Comparison of ENCODE assay signal across 9 cellular contexts in genomic region chr3:114384558-114384903, GRCh38.
DNase-seq lines count a peak whose midpoint lies in the region; ATAC-seq, FAIRE-seq and TF ChIP-seq lines count a peak whose summit lies in the region.
"Had no signal": no experiment of that assay in that cellular context is flagged by ENCODE, and none has a peak within 500 bp of the region (broad histone marks: within the 10 kb centered on the region; RNA-seq: fewer than 3 reads in every experiment).

No MANE protein-coding gene starts in this region.

- no peak overlapping the region for H2AFZ ChIP-seq in HCT116 (ENCODE audit: low read depth, low read length, poor library complexity, severe bottlenecking)

- no peaks in the 10 kb centered on the region for H3K9me2 ChIP-seq in HCT116 (ENCODE audit: insufficient read depth)

- RAD21 ChIA-PET in HCT116 (lab: Charles Lee; ENCODE audit: low non-redundant PET in 1 of 2, low total read pairs in 2 of 2, uncharacterized antibody in 2 of 2, unreplicated experiment in 2 of 2): interaction anchor here in 1 of 2 experiments (0.7 kb wide), 1 partner anchor 158 kb away, joined by 3 read pairs; no protein-coding TSS in a partner anchor

- intact Hi-C loops in HCT116 (cut with micrococcal nuclease) (loop anchor here (2.0 to 5.0 kb wide), 2 partner anchors 34 to 488 kb away; no protein-coding TSS in a partner anchor), left cardiac atrium (cut with DNase I) (loop anchor here in 1 of 2 donors (5.0 kb wide), 2 partner anchors 68 to 708 kb away; no protein-coding TSS in a partner anchor)

- TF ChIP-seq RAD21 in HCT116 (IDR thresholded peaks at IDR 0.05; ENCODE audit: low read depth): no peak

- DNase-seq in HCT116 (ENCODE audit: low read depth, low spot score) (no peak), left cardiac atrium (no peak), H54 (ENCODE audit: insufficient read length, low spot score) (no peak)
- no peak for DNase-seq in activated CD8-positive, alpha-beta T cell treated with anti-CD3 and anti-CD28 coated beads, Interleukin-2, amount 10 ng/mL, durations not matched to agents 7 days and 5 days
- no peak for DNase-seq in stimulated activated naive B cell treated with anti-CD40 and anti-IgM and Interleukin-4, amounts not matched to agents 10 μg/mL and 1 μg/mL and 100 μg/mL, for 72 hours

- no TSS peak for BruUV-seq in HCT116 (replicated peaks; lab: Mats Ljungman, UMichigan)

- no peaks in the 10 kb centered on the region for H3K27me3 Mint-ChIP-seq in activated CD8-positive, alpha-beta T cell treated with anti-CD3 and anti-CD28 coated beads, Interleukin-2, amount 10 ng/mL, durations not matched to agents 7 days and 5 days (ENCODE audit: low read depth)
- no peaks in the 10 kb centered on the region for H3K27me3 Mint-ChIP-seq in stimulated activated naive B cell treated with anti-CD40 and anti-IgM and Interleukin-4, amounts not matched to agents 10 μg/mL and 1 μg/mL and 100 μg/mL, for 72 hours
- H3K27me3 Mint-ChIP-seq: stimulated activated memory B cell treated with anti-CD40 and anti-IgM and Interleukin-4, amounts not matched to agents 10 μg/mL and 1 μg/mL and 100 μg/mL, for 72 hours had no signal

- no peak overlapping the region for H3K27ac Mint-ChIP-seq in activated CD8-positive, alpha-beta T cell treated with anti-CD3 and anti-CD28 coated beads, Interleukin-2, amount 10 ng/mL, durations not matched to agents 7 days and 5 days
- peak overlapping the region; percentile 88 for H3K27ac Mint-ChIP-seq in stimulated activated naive B cell treated with anti-CD40 and anti-IgM and Interleukin-4, amounts not matched to agents 10 μg/mL and 1 μg/mL and 100 μg/mL, for 72 hours

- peaks cover 13% of the 10 kb centered on the region for H3K4me1 Mint-ChIP-seq in activated CD8-positive, alpha-beta T cell treated with anti-CD3 and anti-CD28 coated beads, Interleukin-2, amount 10 ng/mL, durations not matched to agents 7 days and 5 days (ENCODE audit: low read depth)
- H3K4me1 Mint-ChIP-seq in stimulated activated naive B cell treated with anti-CD40 and anti-IgM and Interleukin-4, amounts not matched to agents 10 μg/mL and 1 μg/mL and 100 μg/mL, for 72 hours: peaks cover 0 to 5% of the 10 kb centered on the region in 2 donors

- POLR2A ChIA-PET in HCT116 (lab: Charles Lee): no interaction called here
- POLR2A ChIA-PET in activated CD8-positive, alpha-beta T cell treated with anti-CD3 and anti-CD28 coated beads, Interleukin-2, amount 10 ng/mL, durations not matched to agents 7 days and 5 days (lab: Charles Lee): interaction anchor here (0.6 to 1.0 kb wide), 3 partner anchors 29 to 741 kb away, joined by 3 to 4 read pairs (median 3); no protein-coding TSS in a partner anchor

- peak overlapping the region; percentile 43 for H3K4me2 ChIP-seq in HCT116 (ENCODE audit: low read length)

- peaks cover 2% of the 10 kb centered on the region for H3K36me3 Mint-ChIP-seq in activated CD8-positive, alpha-beta T cell treated with anti-CD3 and anti-CD28 coated beads, Interleukin-2, amount 10 ng/mL, durations not matched to agents 7 days and 5 days (ENCODE audit: low read depth)
- peaks cover 4 to 14% of the 10 kb centered on the region in 2 donors for H3K36me3 Mint-ChIP-seq in stimulated activated naive B cell treated with anti-CD40 and anti-IgM and Interleukin-4, amounts not matched to agents 10 μg/mL and 1 μg/mL and 100 μg/mL, for 72 hours

- no peaks in the 10 kb centered on the region for H3K9me3 Mint-ChIP-seq in activated CD8-positive, alpha-beta T cell treated with anti-CD3 and anti-CD28 coated beads, Interleukin-2, amount 10 ng/mL, durations not matched to agents 7 days and 5 days (ENCODE audit: insufficient read depth)
- H3K9me3 Mint-ChIP-seq in stimulated activated naive B cell treated with anti-CD40 and anti-IgM and Interleukin-4, amounts not matched to agents 10 μg/mL and 1 μg/mL and 100 μg/mL, for 72 hours: no peaks in the 10 kb centered on the region
- H3K9me3 Mint-ChIP-seq: stimulated activated memory B cell treated with anti-CD40 and anti-IgM and Interleukin-4, amounts not matched to agents 10 μg/mL and 1 μg/mL and 100 μg/mL, for 72 hours had no signal

- no peaks in the 10 kb centered on the region for H4K20me1 ChIP-seq in HCT116 (ENCODE audit: insufficient read depth)

- no peak for TF ChIP-seq CTCF in HCT116 (IDR thresholded peaks at IDR 0.05 in 2 of 3, conservative IDR thresholded peaks at IDR 0.05 in 1 of 3; ENCODE audit: borderline replicate concordance in 1 of 3, insufficient read depth in 1 of 3, low read depth in 2 of 3, low read length in 2 of 3)

- H3K27ac ChIP-seq in HCT116 (ENCODE audit: low read depth, low read length): peak overlapping the region; percentile 41; the same call in 1 of the 2 replicates

- CTCF ChIA-PET in HCT116 (lab: Charles Lee): interaction anchor here (0.6 to 3.1 kb wide), 17 partner anchors 11 to 1430 kb away, joined by 3 to 22 read pairs (median 4); no protein-coding TSS in a partner anchor
- CTCF ChIA-PET in activated CD8-positive, alpha-beta T cell treated with anti-CD3 and anti-CD28 coated beads, Interleukin-2, amount 10 ng/mL, durations not matched to agents 7 days and 5 days (lab: Charles Lee): interaction anchor here (0.6 to 18.2 kb wide), 27 partner anchors 8 to 1399 kb away, joined by 3 to 252 read pairs (median 5); no protein-coding TSS in a partner anchor

- H3K4me1 ChIP-seq in HCT116 (ENCODE audit: control insufficient read depth in 1 of 2, insufficient read depth in 2 of 2, low read length in 2 of 2): peaks cover 26 to 58% of the 10 kb centered on the region in 2 experiments

- peaks cover 0 to 44% of the 10 kb centered on the region in 2 experiments; a peak in 2 of 4 replicates for H3K36me3 ChIP-seq in HCT116 (ENCODE audit: control insufficient read depth in 1 of 2, insufficient read depth in 2 of 2, low read length in 2 of 2)

- ATAC-seq in HCT116 (no peak), left cardiac atrium (peak; percentile 14 to 17), HG03097 (IDR thresholded peaks at IDR 0.05; ENCODE audit: low FRiP score, unreplicated experiment) (no peak), HG03378 (IDR thresholded peaks at IDR 0.05; ENCODE audit: unreplicated experiment) (no peak), HG03521 (IDR thresholded peaks at IDR 0.05; ENCODE audit: unreplicated experiment) (no peak)
- no peak for ATAC-seq in activated CD8-positive, alpha-beta T cell treated with anti-CD3 and anti-CD28 coated beads, Interleukin-2, amount 10 ng/mL, durations not matched to agents 7 days and 5 days
- ATAC-seq in stimulated activated naive B cell treated with anti-CD40 and anti-IgM and Interleukin-4, amounts not matched to agents 10 μg/mL and 1 μg/mL and 100 μg/mL, for 72 hours (replicated peaks): peak in 1 of 2 donors; percentile 11

- no peaks in the 10 kb centered on the region for H3K9me3 ChIP-seq in HCT116 (ENCODE audit: control insufficient read depth in 1 of 2, insufficient read depth in 1 of 2, low read depth in 1 of 2, low read length in 2 of 2)

- peaks cover 30% of the 10 kb centered on the region; the same call in 1 of the 2 replicates for H3K79me2 ChIP-seq in HCT116 (ENCODE audit: insufficient read depth, low read length)

- peak overlapping the region; percentile 60 for H3K4me3 Mint-ChIP-seq in activated CD8-positive, alpha-beta T cell treated with anti-CD3 and anti-CD28 coated beads, Interleukin-2, amount 10 ng/mL, durations not matched to agents 7 days and 5 days
- H3K4me3 Mint-ChIP-seq in stimulated activated naive B cell treated with anti-CD40 and anti-IgM and Interleukin-4, amounts not matched to agents 10 μg/mL and 1 μg/mL and 100 μg/mL, for 72 hours: peak overlapping the region; percentile 77 to 81
- H3K4me3 Mint-ChIP-seq: stimulated activated memory B cell treated with anti-CD40 and anti-IgM and Interleukin-4, amounts not matched to agents 10 μg/mL and 1 μg/mL and 100 μg/mL, for 72 hours had no signal

- TF ChIP-seq POLR2A in HCT116 (IDR thresholded peaks at IDR 0.05; ENCODE audit: borderline replicate concordance, extremely low read depth, insufficient read depth, insufficient read length) (no peak), H54 (IDR thresholded peaks at IDR 0.05; ENCODE audit: low read depth, low read length) (no peak)

- peak overlapping the region; percentile 1; the same call in 1 of the 2 replicates for H3K9ac ChIP-seq in HCT116 (ENCODE audit: low read length)

- FAIRE-seq in H54 (lab: Jason Lieb, UNC): no peak

- no peak overlapping the region for H3K4me3 ChIP-seq in HCT116 (replicated peaks in 1 of 2; ENCODE audit: low read depth in 1 of 2, low read length in 2 of 2)

- no peaks in the 10 kb centered on the region for H3K27me3 ChIP-seq in HCT116 (ENCODE audit: insufficient read depth, low read length)

TF ChIP-seq in HCT116, 20 proteins besides CTCF, POLR2A, EP300 and RAD21 (continues in another document):
- TF ChIP-seq FOSL1 (IDR thresholded peaks at IDR 0.05; ENCODE audit: low read depth) (no peak), JUND (IDR thresholded peaks at IDR 0.05) (no peak), EZH2phosphoT487 (IDR thresholded peaks at IDR 0.05; ENCODE audit: borderline replicate concordance) (no peak), CEBPB (IDR thresholded peaks at IDR 0.05; ENCODE audit: low read depth) (no peak), SP1 (IDR thresholded peaks at IDR 0.05; ENCODE audit: low read depth) (no peak), EGR1 (IDR thresholded peaks at IDR 0.05; ENCODE audit: low read depth) (no peak), SRF (IDR thresholded peaks at IDR 0.05; ENCODE audit: low read depth) (no peak), MAX (IDR thresholded peaks at IDR 0.05) (no peak), TCF7L2 (IDR thresholded peaks at IDR 0.05; ENCODE audit: borderline replicate concordance, extremely low read depth, insufficient read depth, insufficient read length) (no peak), CBX3 (IDR thresholded peaks at IDR 0.05; ENCODE audit: low read depth) (no peak), POLR2AphosphoS5 (IDR thresholded peaks at IDR 0.05; ENCODE audit: low read depth, low read length) (no peak), ZFX (IDR thresholded peaks at IDR 0.05) (no peak), EZH2 (IDR thresholded peaks at IDR 0.05) (no peak), ELF1 (IDR thresholded peaks at IDR 0.05; ENCODE audit: borderline replicate concordance, low read depth) (no peak)

Comparison
In these comparisons a context has a peak if more than half of its experiments do, and no peak if none do; other contexts are left out.
1. ATAC-seq: peak in left cardiac atrium (2 of 2); none in HCT116 (single experiment), activated CD8-positive, alpha-beta T cell treated with anti-CD3 and anti-CD28 coated beads, Interleukin-2, amount 10 ng/mL, durations not matched to agents 7 days and 5 days (single experiment), HG03097 (single experiment), HG03378 (single experiment) and HG03521 (single experiment).